31 cellular contexts compared by ENCODE assay signal in the genomic region with DNA sequence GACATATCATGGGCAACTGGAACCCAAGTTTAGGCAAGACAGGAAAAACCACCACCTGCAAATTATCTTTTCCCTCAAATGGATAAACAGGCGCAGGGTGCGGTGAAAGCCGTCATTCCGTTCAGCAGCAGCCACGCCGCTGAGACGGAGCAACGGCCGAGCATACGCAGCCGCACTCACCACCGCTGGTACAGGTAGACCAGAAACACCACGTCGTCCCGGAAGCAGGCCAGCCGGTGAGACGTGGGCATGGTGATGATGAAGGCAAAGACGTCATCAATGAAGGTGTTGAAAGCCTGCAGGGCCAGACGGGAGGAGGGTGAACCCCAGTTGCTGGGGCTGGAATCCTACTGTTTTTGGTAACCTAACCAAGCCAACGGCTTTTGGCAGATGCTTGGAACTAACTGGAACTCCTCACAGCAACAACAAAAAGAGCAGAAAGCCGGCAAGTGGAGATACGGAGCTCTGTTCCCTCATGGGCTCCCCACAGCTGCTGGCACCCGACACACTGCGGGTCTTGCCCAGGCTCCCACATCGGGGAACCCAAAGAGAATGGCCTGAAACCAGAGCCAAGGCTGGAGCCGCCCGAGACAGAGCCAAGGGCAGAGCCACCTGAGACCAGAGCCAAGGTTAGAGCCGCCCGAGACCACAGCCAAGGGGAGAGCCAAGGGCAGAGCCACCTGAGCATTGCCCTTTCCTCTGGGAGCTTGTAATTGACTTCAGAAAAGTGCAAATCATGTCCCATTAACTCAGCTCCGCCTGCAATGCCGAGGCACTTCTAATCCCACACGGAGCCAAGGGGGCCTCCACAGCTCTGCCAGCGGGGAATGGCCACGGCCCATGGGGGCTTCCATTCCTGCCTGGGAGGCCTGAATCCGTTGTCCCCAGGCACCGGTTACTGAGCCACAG. TPM values are rescaled to one million over a fixed set of nuclear protein-coding genes. Genes with fewer than 3 reads are reported as not detected.
DNase-seq lines count a peak whose midpoint lies in the region; ATAC-seq, FAIRE-seq and TF ChIP-seq lines count a peak whose summit lies in the region.
"Had no signal": no experiment of that assay in that cellular context is flagged by ENCODE, and none has a peak within 500 bp of the region (broad histone marks: within the 10 kb centered on the region; RNA-seq: fewer than 3 reads in every experiment).

No MANE protein-coding gene starts in this region.

- H3K9me3 Mint-ChIP-seq in CD8-positive, alpha-beta T cell: no peaks in the 10 kb centered on the region
- H3K9me3 Mint-ChIP-seq: activated naive CD4-positive, alpha-beta T cell treated with anti-CD3 and anti-CD28 coated beads, Interleukin-2, amount 50 U/mL, for 24 hours; IgD-negative memory B cell; stimulated activated naive CD8-positive, alpha-beta T cell treated with anti-CD3 and anti-CD28 coated beads, Interleukin-15, Interleukin-2, amounts not matched to agents 100 ng/mL and 50 ng/mL, for 24 hours had no signal

- intact Hi-C loops in HepG2 (cut with micrococcal nuclease; ENCODE audit: unreplicated experiment) (no loop called here), right lobe of liver (cut with DNase I) (no loop called here), left lung (cut with DNase I) (no loop called here), aorta (cut with DNase I) (no loop called here)
- intact Hi-C loops in CD8-positive, alpha-beta T cell (cut with DNase I, micrococcal nuclease): no loop called here

- no peaks in the 10 kb centered on the region for H3K79me2 ChIP-seq in HepG2 (ENCODE audit: insufficient read depth, low read length)
- peaks cover 79% of the 10 kb centered on the region for H3K79me2 ChIP-seq in MM.1S (ENCODE audit: low read length)

- H3K36me3 ChIP-seq in HepG2 (replicated peaks in 1 of 2; ENCODE audit: control insufficient read depth in 1 of 2, insufficient read depth in 2 of 2, low read length in 2 of 2) (peaks cover 34 to 57% of the 10 kb centered on the region in 2 experiments; a peak in 4 of 5 replicates), right lobe of liver (peaks cover 0 to 76% (median 47%) of the 10 kb centered on the region in 4 donors), MM.1S (replicated peaks; ENCODE audit: insufficient read depth, low read length) (peaks cover 77% of the 10 kb centered on the region), left lung (peaks cover 0 to 88% of the 10 kb centered on the region in 2 donors), aorta (ENCODE audit: control insufficient read depth in 1 of 2, insufficient read depth in 2 of 2, low read length in 1 of 2) (peaks cover 0 to 22% of the 10 kb centered on the region in 2 donors)
- H3K36me3 ChIP-seq in CD8-positive, alpha-beta T cell (ENCODE audit: insufficient read depth, low read length): peaks cover 31% of the 10 kb centered on the region

- no peaks in the 10 kb centered on the region for H3K27me3 ChIP-seq in HepG2 (ENCODE audit: control insufficient read depth in 1 of 2, insufficient read depth in 2 of 2, low read length in 2 of 2)
- H3K27me3 ChIP-seq in right lobe of liver: no peaks in the 10 kb centered on the region
- H3K27me3 ChIP-seq in MM.1S (replicated peaks; ENCODE audit: insufficient read depth, low read length): no peaks in the 10 kb centered on the region
- H3K27me3 ChIP-seq in left lung: no peaks in the 10 kb centered on the region
- H3K27me3 ChIP-seq in aorta (ENCODE audit: control insufficient read depth in 1 of 2, insufficient read depth in 2 of 2, low read length in 1 of 2): no peaks in the 10 kb centered on the region
- H3K27me3 ChIP-seq in CD8-positive, alpha-beta T cell (ENCODE audit: insufficient read depth, low read length): no peaks in the 10 kb centered on the region
- H3K27me3 ChIP-seq: BE2C, breast epithelium, right atrium auricular region, tibial nerve had no signal

- no peak overlapping the region for H3K4me3 Mint-ChIP-seq in CD8-positive, alpha-beta T cell
- H3K4me3 Mint-ChIP-seq: activated naive CD4-positive, alpha-beta T cell treated with anti-CD3 and anti-CD28 coated beads, Interleukin-2, amount 50 U/mL, for 24 hours; IgD-negative memory B cell; stimulated activated naive CD8-positive, alpha-beta T cell treated with anti-CD3 and anti-CD28 coated beads, Interleukin-15, Interleukin-2, amounts not matched to agents 100 ng/mL and 50 ng/mL, for 24 hours had no signal

- in situ Hi-C loops in HepG2 (cut with HindIII; ENCODE audit: extremely low pct_ligation_motif_present, low pct_unique_long_range_greater_than_20kb) (no loop called here), G401 (cut with HindIII; ENCODE audit: low sequenced_read_pairs) (no loop called here)

- TF ChIP-seq POLR2A in HepG2 (IDR thresholded peaks at IDR 0.05; ENCODE audit: insufficient read depth in 1 of 2, low read depth in 2 of 2, low read length in 2 of 2): no peak
- TF ChIP-seq POLR2A in right lobe of liver (IDR thresholded peaks at IDR 0.05): no peak

- FAIRE-seq in HepG2 (lab: Jason Lieb, UNC): no peak

- no peaks in the 10 kb centered on the region for H4K20me1 ChIP-seq in HepG2 (ENCODE audit: insufficient read depth, low read length)
- H4K20me1 ChIP-seq in MM.1S (ENCODE audit: insufficient read depth, low read length): no peaks in the 10 kb centered on the region

- ATAC-seq in HepG2 (no peak), right lobe of liver (no peak), left lung (no peak), aorta (ENCODE audit: low FRiP score) (no peak)
- ATAC-seq in CD8-positive, alpha-beta T cell: no peak
- ATAC-seq: left colon, Panc1 had no signal

- H3K27me3 Mint-ChIP-seq in CD8-positive, alpha-beta T cell (ENCODE audit: low read depth): no peaks in the 10 kb centered on the region
- H3K27me3 Mint-ChIP-seq: activated naive CD4-positive, alpha-beta T cell treated with anti-CD3 and anti-CD28 coated beads, Interleukin-2, amount 50 U/mL, for 24 hours; stimulated activated naive CD8-positive, alpha-beta T cell treated with anti-CD3 and anti-CD28 coated beads, Interleukin-15, Interleukin-2, amounts not matched to agents 100 ng/mL and 50 ng/mL, for 24 hours had no signal

- no peaks in the 10 kb centered on the region for H3K9me2 ChIP-seq in MM.1S (replicated peaks; ENCODE audit: insufficient read depth, low read length)

- WGBS in HepG2 (ENCODE audit: low lambda C conversion rate): 98% methylated on average over 31 of the region's 36 CpGs
- 100% methylated on average over 1 of the region's 36 CpGs for WGBS in right lobe of liver (ENCODE audit: insufficient coverage, low coverage, low lambda C conversion rate, missing lambda C conversion rate)
- WGBS in aorta, 2 donors: 90% methylated on average over 36 of the region's 36 CpGs

- H3K4me1 Mint-ChIP-seq in CD8-positive, alpha-beta T cell (ENCODE audit: low read depth): peaks cover 18% of the 10 kb centered on the region

- no peak overlapping the region for H3K27ac ChIP-seq in HepG2 (ENCODE audit: extremely low read length, insufficient read depth, low read length)
- H3K27ac ChIP-seq in right lobe of liver: no peak overlapping the region
- H3K27ac ChIP-seq in MM.1S (ENCODE audit: low read length): peak overlapping the region; percentile 99; the same call in 1 of the 2 replicates
- H3K27ac ChIP-seq in left lung: no peak overlapping the region
- H3K27ac ChIP-seq in aorta (ENCODE audit: low read depth in 1 of 2, low read length in 2 of 2): no peak overlapping the region
- no peak overlapping the region for H3K27ac ChIP-seq in CD8-positive, alpha-beta T cell (ENCODE audit: low read depth, low read length)
- H3K27ac ChIP-seq: breast epithelium, right atrium auricular region, tibial nerve, VCaP had no signal

- no peak overlapping the region for H3K27ac Mint-ChIP-seq in CD8-positive, alpha-beta T cell
- H3K27ac Mint-ChIP-seq: activated naive CD4-positive, alpha-beta T cell treated with anti-CD3 and anti-CD28 coated beads, Interleukin-2, amount 50 U/mL, for 24 hours; IgD-negative memory B cell; stimulated activated naive CD8-positive, alpha-beta T cell treated with anti-CD3 and anti-CD28 coated beads, Interleukin-15, Interleukin-2, amounts not matched to agents 100 ng/mL and 50 ng/mL, for 24 hours had no signal

- H3K9ac ChIP-seq in HepG2 (ENCODE audit: insufficient read depth, low read depth, low read length) (no peak overlapping the region), MM.1S (ENCODE audit: low read length) (no peak overlapping the region)

- H3K4me2 ChIP-seq in HepG2 (ENCODE audit: low read depth, low read length) (no peak overlapping the region), MM.1S (ENCODE audit: low read depth, low read length) (peak overlapping the region; percentile 55)

- H3K4me1 ChIP-seq in HepG2 (ENCODE audit: insufficient read depth, low read length): peaks cover 11% of the 10 kb centered on the region
- peaks cover 0 to 9% (median 6%) of the 10 kb centered on the region in 4 donors for H3K4me1 ChIP-seq in right lobe of liver
- peaks cover 87% of the 10 kb centered on the region for H3K4me1 ChIP-seq in MM.1S (ENCODE audit: low read length)
- peaks cover 0 to 4% of the 10 kb centered on the region in 2 donors for H3K4me1 ChIP-seq in left lung
- H3K4me1 ChIP-seq in aorta (ENCODE audit: control insufficient read depth in 1 of 2, insufficient read depth in 2 of 2, low read length in 2 of 2): no peaks in the 10 kb centered on the region
- peaks cover 18% of the 10 kb centered on the region for H3K4me1 ChIP-seq in CD8-positive, alpha-beta T cell (ENCODE audit: insufficient read depth, low read length)
- H3K4me1 ChIP-seq: BE2C, breast epithelium had no signal

- TF ChIP-seq EP300 in HepG2 (IDR thresholded peaks at IDR 0.05; ENCODE audit: low read depth in 2 of 2, low read length in 2 of 2) (no peak), HepG2 (CRISPR knock-in tag; IDR thresholded peaks at IDR 0.05; ENCODE audit: borderline replicate concordance) (no peak)

- no peak overlapping the region for H3K4me3 ChIP-seq in HepG2 (replicated peaks in 1 of 3; ENCODE audit: insufficient read depth in 1 of 3, low read depth in 2 of 3, low read length in 3 of 3)
- no peak overlapping the region for H3K4me3 ChIP-seq in right lobe of liver
- no peak overlapping the region for H3K4me3 ChIP-seq in MM.1S (ENCODE audit: low read length)
- no peak overlapping the region for H3K4me3 ChIP-seq in left lung
- H3K4me3 ChIP-seq in aorta (ENCODE audit: low read length in 2 of 2): no peak overlapping the region
- no peak overlapping the region for H3K4me3 ChIP-seq in CD8-positive, alpha-beta T cell (ENCODE audit: low read depth, low read length)
- H3K4me3 ChIP-seq: breast epithelium, HAP-1, right atrium auricular region, tibial nerve had no signal

- TF ChIP-seq CTCF in HepG2 (CRISPR knock-in tag; IDR thresholded peaks at IDR 0.05): no peak
- TF ChIP-seq CTCF in right lobe of liver (IDR thresholded peaks at IDR 0.05): no peak
- no peak for TF ChIP-seq CTCF in MM.1S (IDR thresholded peaks at IDR 0.05; ENCODE audit: low read length)
- TF ChIP-seq CTCF in left lung (IDR thresholded peaks at IDR 0.05): no peak
- TF ChIP-seq CTCF in CD8-positive, alpha-beta T cell (IDR thresholded peaks at IDR 0.05): no peak

- TF ChIP-seq RAD21 in HepG2 (CRISPR knock-in tag; IDR thresholded peaks at IDR 0.05): no peak

- H3K9me3 ChIP-seq in HepG2 (ENCODE audit: low read length) (no peaks in the 10 kb centered on the region), right lobe of liver (no peaks in the 10 kb centered on the region), MM.1S (replicated peaks; ENCODE audit: insufficient read depth, low read length) (no peaks in the 10 kb centered on the region), left lung (no peaks in the 10 kb centered on the region), aorta (ENCODE audit: control insufficient read depth, low read length) (no peaks in the 10 kb centered on the region)
- H3K9me3 ChIP-seq in CD8-positive, alpha-beta T cell (ENCODE audit: low read length): no peaks in the 10 kb centered on the region
- H3K9me3 ChIP-seq: BE2C, breast epithelium, HAP-1, right atrium auricular region, tibial nerve had no signal

- POLR2A ChIA-PET in HepG2 (lab: Yijun Ruan, JAX): no interaction called here
- POLR2A ChIA-PET in CD8-positive, alpha-beta T cell (lab: Charles Lee): no interaction called here

- H3K36me3 Mint-ChIP-seq in CD8-positive, alpha-beta T cell: peaks cover 74% of the 10 kb centered on the region
- H3K36me3 Mint-ChIP-seq: IgD-negative memory B cell had no signal

- CTCF ChIA-PET in HepG2 (lab: Yijun Ruan, JAX; ENCODE audit: low intra/inter-chr PET ratio, low total read pairs): no interaction called here
- CTCF ChIA-PET in CD8-positive, alpha-beta T cell (lab: Charles Lee): no interaction called here

- no peak overlapping the region for H2AFZ ChIP-seq in HepG2 (ENCODE audit: low read length)
- no peak overlapping the region for H2AFZ ChIP-seq in MM.1S (ENCODE audit: low read length)

- peaks cover 94% of the 10 kb centered on the region for H3F3A ChIP-seq in MM.1S (ENCODE audit: insufficient read depth, low read length)

- no TSS peak for BruUV-seq in HepG2 (replicated peaks; lab: Mats Ljungman, UMichigan)

- DNase-seq in HepG2 (ENCODE audit: low spot score) (no peak), right lobe of liver (no peak), MM.1S (peak; percentile 6), left lung (peak; percentile 26 to 70), aorta (peak; percentile 26 to 70), G401 (ENCODE audit: low spot score) (no peak), T-helper 2 cell (no peak)
- no peak for DNase-seq in CD8-positive, alpha-beta T cell
- DNase-seq: activated CD4-positive, alpha-beta T cell treated with anti-CD3 and anti-CD28 coated beads for 4 hours; amygdala; BE2C; hypothalamus; left colon; mesendoderm; NCI-H1092; NCI-H1694 treated with DMSO at 0.1 percent for 48 hours; NCI-H446; NCI-H774; SHP77 treated with DMSO at 0.1 percent for 48 hours; stimulated activated CD4-positive, alpha-beta T cell treated with anti-CD3 and anti-CD28 coated beads, Interleukin-2, amount 100 ng/mL, for 24 hours; stimulated activated CD8-positive, alpha-beta memory T cell treated with anti-CD3 and anti-CD28 coated beads, Interleukin-4, amount 100 ng/mL, for 48 hours; T-helper 9 cell had no signal

RNA-seq across cellular contexts. Expression of a gene that starts 24.2 kb away (rescaled TPM):
- total RNA-seq in HepG2 (2016; rRNA removed; fragmentation: Illumina TruSeq; extraction: Trizol): 65.4 and 124 TPM in 2 replicates
- 165 and 166 TPM in 2 replicates for total RNA-seq in HepG2 (2016; cell fraction: cytosol; rRNA removed; fragmentation: Illumina TruSeq; extraction: Trizol; ENCODE audit: low read depth)
- 72.1 and 131 TPM in 2 replicates for total RNA-seq in HepG2 (2016; cell fraction: insoluble cytoplasmic fraction; rRNA removed; fragmentation: Illumina TruSeq; extraction: Trizol)
- total RNA-seq in HepG2 (2016; cell fraction: membrane; rRNA removed; fragmentation: Illumina TruSeq; extraction: Trizol): 271 and 285 TPM in 2 replicates
- 76.4 and 77.0 TPM in 2 replicates for total RNA-seq in HepG2 (2016; cell fraction: nucleus; rRNA removed; fragmentation: Illumina TruSeq; extraction: Trizol)
- 80.3 and 99.3 TPM in 2 replicates for polyA plus RNA-seq in HepG2 (2011; rRNA removed)
- 102 and 119 TPM in 2 replicates for polyA plus RNA-seq in HepG2 (2011; cell fraction: cytosol; rRNA removed)
- polyA plus RNA-seq in HepG2 (2011; cell fraction: nucleus; rRNA removed): 99.8 and 103 TPM in 2 replicates
- 43.6 and 60.3 TPM in 2 replicates for polyA plus RNA-seq in HepG2 (2012)
- polyA plus RNA-seq in HepG2 (2016; cell fraction: cytosol; fragmentation: Illumina TruSeq; extraction: Trizol; ENCODE audit: low read depth): 124 and 168 TPM in 2 replicates
- 83.6 and 94.2 TPM in 2 replicates for polyA plus RNA-seq in HepG2 (2016; cell fraction: insoluble cytoplasmic fraction; fragmentation: Illumina TruSeq; extraction: Trizol; ENCODE audit: low read depth)
- 184 and 217 TPM in 2 replicates for polyA plus RNA-seq in HepG2 (2016; cell fraction: membrane; fragmentation: Illumina TruSeq; extraction: Trizol; ENCODE audit: low read depth)
- 147 and 155 TPM in 2 replicates for polyA plus RNA-seq in HepG2 (2016; cell fraction: nucleus; fragmentation: Illumina TruSeq; extraction: Trizol; ENCODE audit: insufficient read depth, low read depth)
- polyA minus RNA-seq in HepG2 (2011; rRNA and poly(A)+ RNA removed; ENCODE audit: low replicate concordance): 281 and 712 TPM in 2 replicates
- polyA minus RNA-seq in HepG2 (2011; cell fraction: cytosol; rRNA and poly(A)+ RNA removed): 45.2 and 56.5 TPM in 2 replicates
- polyA minus RNA-seq in HepG2 (2011; cell fraction: nucleus; rRNA and poly(A)+ RNA removed): 37.0 and 46.2 TPM in 2 replicates
- 100 to 1,000 TPM in 4 of 6 experiments, 10 to 100 TPM in 2; 63.8 to 155 (median 128) TPM for total RNA-seq in right lobe of liver
- 100 to 1,000 TPM; 169 to 171 TPM for total RNA-seq in left lung
- 10 to 100 TPM; 66.0 to 71.2 TPM for total RNA-seq in aorta
- 10 to 100 TPM; 72.5 to 95.5 TPM for polyA plus RNA-seq in aorta
- 177 and 229 TPM in 2 replicates for total RNA-seq in G401 (2014; rRNA removed; shearing (Covaris generic))
- total RNA-seq in CD8-positive, alpha-beta T cell: 10 to 100 TPM; 56.8 to 58.9 TPM

RNA-seq across cellular contexts. Expression of a gene that starts 25.8 kb away (rescaled TPM):
- total RNA-seq in HepG2 (2016; rRNA removed; fragmentation: Illumina TruSeq; extraction: Trizol): 1.2 and 5.9 TPM in 2 replicates
- total RNA-seq in HepG2 (2016; cell fraction: cytosol; rRNA removed; fragmentation: Illumina TruSeq; extraction: Trizol; ENCODE audit: low read depth): 6.1 and 7.1 TPM in 2 replicates
- 1.7 and 5.8 TPM in 2 replicates for total RNA-seq in HepG2 (2016; cell fraction: insoluble cytoplasmic fraction; rRNA removed; fragmentation: Illumina TruSeq; extraction: Trizol)
- total RNA-seq in HepG2 (2016; cell fraction: membrane; rRNA removed; fragmentation: Illumina TruSeq; extraction: Trizol): 3.3 and 3.7 TPM in 2 replicates
- 7.1 and 8.7 TPM in 2 replicates for total RNA-seq in HepG2 (2016; cell fraction: nucleus; rRNA removed; fragmentation: Illumina TruSeq; extraction: Trizol)
- polyA plus RNA-seq in HepG2 (2011; rRNA removed): 3.5 and 4.3 TPM in 2 replicates
- polyA plus RNA-seq in HepG2 (2011; cell fraction: cytosol; rRNA removed): 0.68 and 2.0 TPM in 2 replicates
- polyA plus RNA-seq in HepG2 (2011; cell fraction: nucleus; rRNA removed): 28.2 and 42.3 TPM in 2 replicates
- 1.7 and 2.9 TPM in 2 replicates for polyA plus RNA-seq in HepG2 (2012)
- 0.62 and 0.99 TPM in 2 replicates for polyA plus RNA-seq in HepG2 (2016; cell fraction: cytosol; fragmentation: Illumina TruSeq; extraction: Trizol; ENCODE audit: low read depth)
- polyA plus RNA-seq in HepG2 (2016; cell fraction: insoluble cytoplasmic fraction; fragmentation: Illumina TruSeq; extraction: Trizol; ENCODE audit: low read depth): 1.6 and 2.5 TPM in 2 replicates
- 1.4 and 1.5 TPM in 2 replicates for polyA plus RNA-seq in HepG2 (2016; cell fraction: membrane; fragmentation: Illumina TruSeq; extraction: Trizol; ENCODE audit: low read depth)
- 24.5 and 26.8 TPM in 2 replicates for polyA plus RNA-seq in HepG2 (2016; cell fraction: nucleus; fragmentation: Illumina TruSeq; extraction: Trizol; ENCODE audit: insufficient read depth, low read depth)
- polyA minus RNA-seq in HepG2 (2011; rRNA and poly(A)+ RNA removed; ENCODE audit: low replicate concordance): 0.30 and 3.4 TPM in 2 replicates
- 1.9 and 2.0 TPM in 2 replicates for polyA minus RNA-seq in HepG2 (2011; cell fraction: cytosol; rRNA and poly(A)+ RNA removed)
- 4.0 and 6.4 TPM in 2 replicates for polyA minus RNA-seq in HepG2 (2011; cell fraction: nucleus; rRNA and poly(A)+ RNA removed)
- total RNA-seq in right lobe of liver: not detected
- under 1 TPM; 0.09 to 0.13 TPM for total RNA-seq in left lung
- total RNA-seq in aorta: not detected
- polyA plus RNA-seq in aorta: not detected
- 0.85 and 1.5 TPM in 2 replicates for total RNA-seq in G401 (2014; rRNA removed; shearing (Covaris generic))
- under 1 TPM in 1 of 2 experiments, not detected in 1; 0.08 TPM for total RNA-seq in CD8-positive, alpha-beta T cell
- total RNA-seq: right atrium auricular region, tibial nerve had no signal
- polyA plus RNA-seq: IgD-negative memory B cell had no signal

Comparison
In these comparisons a context has a peak if more than half of its experiments do, and no peak if none do; other contexts are left out.
1. DNase-seq: peak in MM.1S (single experiment), left lung (2 of 2) and aorta (2 of 2); none in HepG2 (single experiment), right lobe of liver (0 of 3), G401 (single experiment), CD8-positive, alpha-beta T cell (0 of 7) and T-helper 2 cell (0 of 5).